9 cellular contexts compared by ENCODE assay signal in genomic region chr4:139184129-139184528, GRCh38.
DNase-seq lines count a peak whose midpoint lies in the region; ATAC-seq and FAIRE-seq lines count a peak whose summit lies in the region.
"Had no signal": no experiment of that assay in that cellular context is flagged by ENCODE, and none has a peak within 500 bp of the region (broad histone marks: within the 10 kb centered on the region; RNA-seq: fewer than 3 reads in every experiment).

No MANE protein-coding gene starts in this region.

- peak; percentile 57 for FAIRE-seq in endometrium (lab: Jason Lieb, UNC)

- no peaks in the 10 kb centered on the region for H3K9me3 Mint-ChIP-seq in stimulated activated naive CD8-positive, alpha-beta T cell treated with anti-CD3 and anti-CD28 coated beads, Interleukin-15, amount 100 ng/mL, for 72 hours
- H3K9me3 Mint-ChIP-seq in stimulated activated effector memory CD8-positive, alpha-beta T cell treated with anti-CD3 and anti-CD28 coated beads, Interleukin-12 subunit alpha, Interleukin-12 subunit beta, amount 100 ng/mL, for 72 hours: no peaks in the 10 kb centered on the region
- H3K9me3 Mint-ChIP-seq: activated T-cell treated with anti-CD3 and anti-CD28 coated beads, Interleukin-2, amount 50 U/mL, for 72 hours had no signal

- no peak for DNase-seq in stimulated activated naive CD8-positive, alpha-beta T cell treated with anti-CD3 and anti-CD28 coated beads, Interleukin-15, amount 100 ng/mL, for 72 hours
- DNase-seq in stimulated activated naive CD8-positive, alpha-beta T cell treated with anti-CD3 and anti-CD28 coated beads, Interleukin-15, Interleukin-2, amounts not matched to agents 100 U/mL and 50 U/mL, for 24 hours: no peak
- DNase-seq in MV-4-11 (lab: John Stamatoyannopoulos, UW) (peak; percentile 35), 8988T (no peak)
- no peak for DNase-seq in stimulated activated effector memory CD8-positive, alpha-beta T cell treated with anti-CD3 and anti-CD28 coated beads, Interleukin-12 subunit alpha, Interleukin-12 subunit beta, amount 100 ng/mL, for 72 hours (ENCODE audit: low spot score in 2 of 2)
- DNase-seq: activated T-cell treated with anti-CD3 and anti-CD28 coated beads, Interleukin-2, amount 50 U/mL, for 72 hours had no signal

- H3K27ac Mint-ChIP-seq in stimulated activated naive CD8-positive, alpha-beta T cell treated with anti-CD3 and anti-CD28 coated beads, Interleukin-15, amount 100 ng/mL, for 72 hours: no peak overlapping the region
- no peak overlapping the region for H3K27ac Mint-ChIP-seq in stimulated activated effector memory CD8-positive, alpha-beta T cell treated with anti-CD3 and anti-CD28 coated beads, Interleukin-12 subunit alpha, Interleukin-12 subunit beta, amount 100 ng/mL, for 72 hours
- H3K27ac Mint-ChIP-seq: activated T-cell treated with anti-CD3 and anti-CD28 coated beads, Interleukin-2, amount 50 U/mL, for 72 hours had no signal

- H3K36me3 Mint-ChIP-seq in stimulated activated effector memory CD8-positive, alpha-beta T cell treated with anti-CD3 and anti-CD28 coated beads, Interleukin-12 subunit alpha, Interleukin-12 subunit beta, amount 100 ng/mL, for 72 hours: no peaks in the 10 kb centered on the region

- no peaks in the 10 kb centered on the region for H3K27me3 Mint-ChIP-seq in stimulated activated naive CD8-positive, alpha-beta T cell treated with anti-CD3 and anti-CD28 coated beads, Interleukin-15, amount 100 ng/mL, for 72 hours

- H3K4me1 Mint-ChIP-seq in stimulated activated naive CD8-positive, alpha-beta T cell treated with anti-CD3 and anti-CD28 coated beads, Interleukin-15, amount 100 ng/mL, for 72 hours: no peaks in the 10 kb centered on the region
- no peaks in the 10 kb centered on the region for H3K4me1 Mint-ChIP-seq in stimulated activated effector memory CD8-positive, alpha-beta T cell treated with anti-CD3 and anti-CD28 coated beads, Interleukin-12 subunit alpha, Interleukin-12 subunit beta, amount 100 ng/mL, for 72 hours

- no peak overlapping the region for H3K4me3 Mint-ChIP-seq in stimulated activated naive CD8-positive, alpha-beta T cell treated with anti-CD3 and anti-CD28 coated beads, Interleukin-15, amount 100 ng/mL, for 72 hours
- no peak overlapping the region for H3K4me3 Mint-ChIP-seq in stimulated activated effector memory CD8-positive, alpha-beta T cell treated with anti-CD3 and anti-CD28 coated beads, Interleukin-12 subunit alpha, Interleukin-12 subunit beta, amount 100 ng/mL, for 72 hours
- H3K4me3 Mint-ChIP-seq: activated T-cell treated with anti-CD3 and anti-CD28 coated beads, Interleukin-2, amount 50 U/mL, for 72 hours had no signal

- peak; percentile 45 for ATAC-seq in stimulated activated naive CD8-positive, alpha-beta T cell treated with anti-CD3 and anti-CD28 coated beads, Interleukin-15, amount 100 ng/mL, for 72 hours
- ATAC-seq in stimulated activated naive CD8-positive, alpha-beta T cell treated with anti-CD3 and anti-CD28 coated beads, Interleukin-15, Interleukin-2, amounts not matched to agents 100 U/mL and 50 U/mL, for 24 hours: no peak
- ATAC-seq in HG02642 (IDR thresholded peaks at IDR 0.05; ENCODE audit: poor library complexity, unreplicated experiment): no peak
- ATAC-seq in stimulated activated effector memory CD8-positive, alpha-beta T cell treated with anti-CD3 and anti-CD28 coated beads, Interleukin-12 subunit alpha, Interleukin-12 subunit beta, amount 100 ng/mL, for 72 hours: no peak
- ATAC-seq in GM21528 (IDR thresholded peaks at IDR 0.05; ENCODE audit: low FRiP score, unreplicated experiment): no peak
- ATAC-seq: activated T-cell treated with anti-CD3 and anti-CD28 coated beads, Interleukin-2, amount 50 U/mL, for 72 hours had no signal
